ENCODE assay signal across 13 cellular contexts in the genomic region with DNA sequence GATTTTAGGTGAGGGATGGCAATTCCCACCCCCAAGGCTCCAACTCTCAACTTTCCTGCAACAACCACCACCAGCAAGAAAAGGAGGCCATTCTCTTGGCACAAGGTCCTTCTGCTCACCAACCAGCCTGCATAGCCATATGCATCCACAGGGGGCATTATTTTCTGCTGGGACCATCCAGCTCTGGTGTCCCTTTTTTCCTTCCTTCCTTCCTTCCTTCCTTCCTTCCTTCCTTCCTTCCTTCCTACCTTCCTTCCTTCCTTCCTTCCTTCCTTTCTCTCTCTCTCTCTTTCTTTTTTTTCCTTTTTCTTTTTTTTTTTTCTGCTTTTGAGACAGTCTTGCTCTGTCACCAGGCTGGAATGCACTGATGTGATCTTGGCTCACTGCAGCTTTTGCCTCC. TPM values are rescaled to one million over a fixed set of nuclear protein-coding genes. Genes with fewer than 3 reads are reported as not detected.
DNase-seq lines count a peak whose midpoint lies in the region; ATAC-seq, FAIRE-seq and TF ChIP-seq lines count a peak whose summit lies in the region.
"Had no signal": no experiment of that assay in that cellular context is flagged by ENCODE, and none has a peak within 500 bp of the region (broad histone marks: within the 10 kb centered on the region; RNA-seq: fewer than 3 reads in every experiment).

No MANE protein-coding gene starts in this region.

- H3K79me2 ChIP-seq in SK-N-SH (ENCODE audit: insufficient read depth) (peaks cover 15% of the 10 kb centered on the region; the same call in 1 of the 2 replicates), PC-9 (ENCODE audit: low read depth) (no peaks in the 10 kb centered on the region)

- CTCF ChIA-PET in SK-N-SH (lab: Yijun Ruan, JAX) = interaction anchor here (0.6 to 1.1 kb wide), 2 partner anchors 10 to 838 kb away, joined by 3 read pairs; no protein-coding TSS in a partner anchor
- CTCF ChIA-PET in PC-9 (lab: Charles Lee) = interaction anchor here (0.7 kb wide), 1 partner anchor 54 kb away, joined by 5 read pairs; no protein-coding TSS in a partner anchor

- POLR2A ChIA-PET in SK-N-SH (lab: Yijun Ruan, JAX) = no interaction called here
- POLR2A ChIA-PET in PC-9 (lab: Charles Lee; ENCODE audit: unreplicated experiment) = no interaction called here

- H3K9me2 ChIP-seq in SK-N-SH = no peaks in the 10 kb centered on the region
- no peaks in the 10 kb centered on the region for H3K9me2 ChIP-seq in PC-9 (ENCODE audit: insufficient read depth)

- no peak for FAIRE-seq in GM19239 (lab: Jason Lieb, UNC)

- H3K9ac ChIP-seq in SK-N-SH = no peak overlapping the region

- H3F3A ChIP-seq in SK-N-SH (replicated peaks; ENCODE audit: insufficient read depth) = peaks cover 7% of the 10 kb centered on the region
- H3F3A ChIP-seq in PC-9 (ENCODE audit: insufficient read depth, low read depth) = no peaks in the 10 kb centered on the region

- H3K36me3 ChIP-seq in SK-N-SH (replicated peaks in 1 of 2; ENCODE audit: control insufficient read depth in 1 of 2, insufficient read depth in 2 of 2, low read length in 1 of 2) (peaks cover 2 to 3% of the 10 kb centered on the region in 2 experiments), PC-9 (ENCODE audit: low read depth) (no peaks in the 10 kb centered on the region)

- BruUV-seq in PC-9 (replicated peaks; lab: Mats Ljungman, UMichigan) = no TSS peak

- H3K4me2 ChIP-seq in SK-N-SH (no peak overlapping the region), PC-9 (no peak overlapping the region)

- H4K20me1 ChIP-seq in SK-N-SH (ENCODE audit: insufficient read depth) (no peaks in the 10 kb centered on the region), PC-9 (ENCODE audit: insufficient read depth) (no peaks in the 10 kb centered on the region)

- TF ChIP-seq CTCF in AG10803 (conservative IDR thresholded peaks at IDR 0.05; ENCODE audit: low read length) (peak; percentile 35), GM12872 (IDR thresholded peaks at IDR 0.05; ENCODE audit: insufficient read depth, low read depth, low read length) (peak; percentile 46; the same call in 2 of the 3 replicates), SK-N-SH (IDR thresholded peaks at IDR 0.05) (peak; percentile 44), PC-9 (conservative IDR thresholded peaks at IDR 0.05) (no peak; the same call in 1 of the 2 replicates)

- H3K4me1 ChIP-seq in SK-N-SH (ENCODE audit: control insufficient read depth in 1 of 2, insufficient read depth in 2 of 2, low read depth in 1 of 2, low read length in 1 of 2) (peaks cover 0 to 4% of the 10 kb centered on the region in 2 experiments; a peak in 2 of 4 replicates), PC-9 (replicated peaks; ENCODE audit: insufficient read depth) (no peaks in the 10 kb centered on the region)

- no peak for TF ChIP-seq EP300 in SK-N-SH (IDR thresholded peaks at IDR 0.05; ENCODE audit: borderline replicate concordance in 1 of 2, low read depth in 1 of 2, low read length in 1 of 2)

- H2AFZ ChIP-seq in SK-N-SH (ENCODE audit: low read depth) = no peak overlapping the region
- no peak overlapping the region for H2AFZ ChIP-seq in PC-9

- TF ChIP-seq RAD21 in SK-N-SH (IDR thresholded peaks at IDR 0.05; ENCODE audit: low read length) = no peak; the same call in 1 of the 2 replicates

- no peak overlapping the region for H3K4me3 ChIP-seq in AG10803 (ENCODE audit: low read length)
- no peak overlapping the region for H3K4me3 ChIP-seq in SK-N-SH (ENCODE audit: low read depth in 2 of 2, low read length in 1 of 2)
- no peak overlapping the region for H3K4me3 ChIP-seq in PC-9
- H3K4me3 ChIP-seq: lung had no signal

- intact Hi-C loops in PC-9 (cut with micrococcal nuclease; ENCODE audit: unreplicated experiment) = no loop called here

- DNase-seq in AG10803 (ENCODE audit: low read depth) (no peak), SK-N-SH (peak; percentile 33), hepatic stellate cell (ENCODE audit: low spot score) (peak; percentile 15), GM19239 (ENCODE audit: insufficient read length, low spot score) (no peak), PC-9 (no peak), mucosa of gallbladder (ENCODE audit: low spot score) (no peak)
- DNase-seq: effector CD8-positive, alpha-beta T cell; NCI-H2081; stimulated activated CD4-positive, alpha-beta T cell treated with anti-CD3 and anti-CD28 coated beads, Interleukin-12 subunit alpha, Interleukin-12 subunit beta, amount 100 ng/mL, for 4 hours had no signal

- no peaks in the 10 kb centered on the region for H3K9me3 ChIP-seq in SK-N-SH
- H3K9me3 ChIP-seq in PC-9 (ENCODE audit: insufficient read depth, low read depth) = no peaks in the 10 kb centered on the region

- H3K27me3 ChIP-seq in SK-N-SH (ENCODE audit: insufficient read depth) = no peaks in the 10 kb centered on the region
- no peaks in the 10 kb centered on the region for H3K27me3 ChIP-seq in PC-9 (ENCODE audit: insufficient read depth, low read depth)

- ATAC-seq in GM19023 (IDR thresholded peaks at IDR 0.05; ENCODE audit: unreplicated experiment) = no peak
- ATAC-seq: activated T-helper 17 cell treated with anti-CD3 and anti-CD28 coated beads, Interleukin-2, amount 50 U/mL, for 72 hours had no signal

- H3K27ac ChIP-seq in SK-N-SH (ENCODE audit: low read depth in 2 of 2, low read length in 1 of 2) (no peak overlapping the region), PC-9 (no peak overlapping the region)

TF ChIP-seq in SK-N-SH, 30 proteins besides CTCF, POLR2A, EP300 and RAD21:
- no peak for TF ChIP-seq MAX (IDR thresholded peaks at IDR 0.05; ENCODE audit: low read depth)
- no peak for TF ChIP-seq SIN3A (IDR thresholded peaks at IDR 0.05; ENCODE audit: borderline replicate concordance, low read depth, low read length)
- TF ChIP-seq YY1 (IDR thresholded peaks at IDR 0.05; ENCODE audit: low read depth) = no peak
- no peak for TF ChIP-seq MEF2A (IDR thresholded peaks at IDR 0.05; ENCODE audit: borderline replicate concordance, low read depth)

RNA-seq across cellular contexts. Expression of gene COX10, which starts 21.1 kb away (rescaled TPM):
- polyA plus RNA-seq in SK-N-SH (2012; rRNA removed) = 8.7 and 11.4 TPM in 2 replicates
- polyA plus RNA-seq in SK-N-SH (2012; cell fraction: cytosol; rRNA removed) = 9.2 and 10.9 TPM in 2 replicates
- 8.2 and 8.9 TPM in 2 replicates for polyA plus RNA-seq in SK-N-SH (2012; cell fraction: nucleus; rRNA removed)
- total RNA-seq in PC-9 (2021) (16.2 and 22.6 TPM in 2 replicates), mucosa of gallbladder (16.8 TPM)

Comparison
In these comparisons a context has a peak if more than half of its experiments do, and no peak if none do; other contexts are left out.
1. DNase-seq: peak in SK-N-SH (single experiment) and hepatic stellate cell (single experiment); none in AG10803 (single experiment), GM19239 (single experiment), PC-9 (0 of 2) and mucosa of gallbladder (single experiment).